ENCODE assay signal across 1 cellular context in genomic region chr15:76206325-76206976, GRCh38.
TF ChIP-seq lines count a peak whose summit lies in the region.

No MANE protein-coding gene starts in this region.

TF ChIP-seq in WTC11, 78 proteins besides CTCF, POLR2A, EP300 and RAD21:
- TF ChIP-seq AFF4 (CRISPR knock-in tag; IDR thresholded peaks at IDR 0.05; ENCODE audit: borderline replicate concordance) (no peak), IRF2 (CRISPR knock-in tag; IDR thresholded peaks at IDR 0.05; ENCODE audit: borderline replicate concordance, low read depth) (no peak), RORB (CRISPR knock-in tag; IDR thresholded peaks at IDR 0.05) (no peak), IRF1 (CRISPR knock-in tag; IDR thresholded peaks at IDR 0.05) (no peak), ZNF219 (CRISPR knock-in tag; IDR thresholded peaks at IDR 0.05; ENCODE audit: borderline replicate concordance) (no peak), JUN (CRISPR knock-in tag; IDR thresholded peaks at IDR 0.05) (no peak), CREM (CRISPR knock-in tag; IDR thresholded peaks at IDR 0.05) (no peak), AR (CRISPR knock-in tag; IDR thresholded peaks at IDR 0.05) (no peak), ZNF671 (CRISPR knock-in tag; IDR thresholded peaks at IDR 0.05) (no peak), ATF2 (CRISPR knock-in tag; IDR thresholded peaks at IDR 0.05; ENCODE audit: borderline replicate concordance, low read depth) (no peak), STAT6 (CRISPR knock-in tag; conservative IDR thresholded peaks at IDR 0.05; ENCODE audit: low read depth) (no peak), HMGXB4 (CRISPR knock-in tag; IDR thresholded peaks at IDR 0.05) (no peak), PRRX2 (CRISPR knock-in tag; IDR thresholded peaks at IDR 0.05) (no peak), ESRRA (CRISPR knock-in tag; IDR thresholded peaks at IDR 0.05; ENCODE audit: borderline replicate concordance) (no peak), MXD4 (CRISPR knock-in tag; IDR thresholded peaks at IDR 0.05; ENCODE audit: borderline replicate concordance) (no peak)
- TF ChIP-seq, protein P1, sequence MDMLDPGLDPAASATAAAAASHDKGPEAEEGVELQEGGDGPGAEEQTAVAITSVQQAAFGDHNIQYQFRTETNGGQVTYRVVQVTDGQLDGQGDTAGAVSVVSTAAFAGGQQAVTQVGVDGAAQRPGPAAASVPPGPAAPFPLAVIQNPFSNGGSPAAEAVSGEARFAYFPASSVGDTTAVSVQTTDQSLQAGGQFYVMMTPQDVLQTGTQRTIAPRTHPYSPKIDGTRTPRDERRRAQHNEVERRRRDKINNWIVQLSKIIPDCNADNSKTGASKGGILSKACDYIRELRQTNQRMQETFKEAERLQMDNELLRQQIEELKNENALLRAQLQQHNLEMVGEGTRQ (CRISPR knock-in tag; IDR thresholded peaks at IDR 0.05): no peak
